In the genomic region with DNA sequence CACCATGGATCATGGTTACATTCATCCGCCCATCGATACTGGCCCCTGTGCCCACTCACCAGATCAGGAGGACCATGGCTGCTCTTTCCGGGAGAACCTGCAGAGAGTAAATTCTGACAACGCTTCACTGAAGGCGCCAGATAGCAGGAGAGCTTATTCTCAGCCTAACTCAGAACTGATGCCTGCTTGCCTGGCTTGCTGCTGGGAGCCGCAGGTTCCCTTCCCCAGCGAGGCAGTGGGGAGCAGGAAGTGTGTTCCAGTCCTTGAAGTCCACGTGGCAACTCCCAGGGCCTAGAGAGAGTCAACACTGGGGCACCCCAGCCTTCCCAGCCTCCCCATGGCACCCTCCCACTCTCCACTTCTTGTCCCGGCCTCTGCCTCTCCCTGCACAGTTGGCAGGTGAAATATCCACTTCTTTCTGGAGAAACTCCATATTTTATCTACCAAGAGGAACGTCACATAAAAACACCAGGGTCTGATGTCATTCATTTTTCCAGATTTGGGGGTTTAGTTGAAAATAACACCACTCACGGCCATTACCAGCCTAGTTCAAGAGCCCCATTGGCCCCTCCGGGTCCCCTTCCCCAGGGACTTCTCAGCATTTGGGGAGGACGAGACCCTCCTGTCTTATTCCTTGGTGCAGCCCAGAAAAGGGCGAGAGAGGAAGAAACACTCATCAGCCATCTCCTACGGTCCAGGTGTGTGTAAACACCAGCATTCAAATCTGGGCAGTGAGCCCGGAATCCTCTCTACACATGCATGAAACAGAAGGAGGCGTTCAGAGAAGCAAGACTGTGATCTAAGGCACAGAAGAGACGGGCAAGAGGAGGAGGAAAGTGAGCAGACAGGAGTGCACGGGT, we compare ENCODE assay signal across 14 cellular contexts. TPM values are rescaled to one million over a fixed set of nuclear protein-coding genes. Genes with fewer than 3 reads are reported as not detected.
A peak's percentile ranks its signal among the peaks of the same experiment; 100 is the strongest.
DNase-seq lines count a peak whose midpoint lies in the region; ATAC-seq and TF ChIP-seq lines count a peak whose summit lies in the region.
"Had no signal": no experiment of that assay in that cellular context is flagged by ENCODE, and none has a peak within 500 bp of the region (broad histone marks: within the 10 kb centered on the region; RNA-seq: fewer than 3 reads in every experiment).

No MANE protein-coding gene starts in this region.

- H3K27ac Mint-ChIP-seq in endothelial cell (ENCODE audit: unreplicated experiment): no peak overlapping the region
- H3K27ac Mint-ChIP-seq: effector memory CD8-positive, alpha-beta T cell had no signal

- peak overlapping the region; percentile 35 for H3K4me3 Mint-ChIP-seq in endothelial cell (ENCODE audit: unreplicated experiment)
- H3K4me3 Mint-ChIP-seq: effector memory CD8-positive, alpha-beta T cell had no signal

- TF ChIP-seq CTCF in endothelial cell (IDR thresholded peaks at IDR 0.05; ENCODE audit: unreplicated experiment): no peak
- no peak for TF ChIP-seq CTCF in omental fat pad (IDR thresholded peaks at IDR 0.05)

- ATAC-seq in omental fat pad (ENCODE audit: low FRiP score): no peak
- ATAC-seq: effector memory CD8-positive, alpha-beta T cell; Right ventricle myocardium inferior had no signal

- peak; percentile 29 for DNase-seq in HT1080 (ENCODE audit: low read depth)
- DNase-seq in NCI-H2196 (lab: John Stamatoyannopoulos, UW; ENCODE audit: unreplicated experiment): peak; percentile 89
- DNase-seq in endothelial cell (ENCODE audit: low spot score): no peak
- peak; percentile 23 for DNase-seq in omental fat pad (ENCODE audit: low spot score)
- no peak for DNase-seq in activated T-cell treated with anti-CD3 and anti-CD28 coated beads, Interleukin-2, amount 50 U/mL, for 1 hour
- no peak for DNase-seq in activated CD4-positive, CD25-positive, alpha-beta regulatory T cell treated with anti-CD3 and anti-CD28 coated beads, Interleukin-2, amount 50 U/mL, for 72 hours
- no peak for DNase-seq in central memory CD4-positive, alpha-beta T cell
- no peak for DNase-seq in activated gamma-delta T cell (lab: John Stamatoyannopoulos, UW)
- DNase-seq: adrenal gland; effector memory CD8-positive, alpha-beta T cell; glutamatergic neuron had no signal

- H3K9me3 Mint-ChIP-seq in endothelial cell (ENCODE audit: unreplicated experiment): no peaks in the 10 kb centered on the region
- H3K9me3 Mint-ChIP-seq: effector memory CD8-positive, alpha-beta T cell had no signal

- peaks cover 7% of the 10 kb centered on the region for H3K36me3 Mint-ChIP-seq in endothelial cell (ENCODE audit: low read depth, unreplicated experiment)

- H3K4me1 Mint-ChIP-seq in endothelial cell (ENCODE audit: unreplicated experiment): peaks cover 25% of the 10 kb centered on the region

- peaks cover 18% of the 10 kb centered on the region for H3K27me3 Mint-ChIP-seq in endothelial cell (ENCODE audit: unreplicated experiment)

RNA-seq across cellular contexts. Expression of gene TUBB6, which starts 3.5 kb away (rescaled TPM):
- total RNA-seq in HT1080 (2014; rRNA removed; shearing (Covaris generic)): 752 and 866 TPM in 2 replicates
- 446 and 561 TPM in 2 replicates for polyA plus RNA-seq in HT1080 (2015; cell fraction: cytosol; rRNA removed)
- polyA plus RNA-seq in HT1080 (2015; cell fraction: nucleus; rRNA removed): 439 and 449 TPM in 2 replicates
- total RNA-seq in endothelial cell (ENCODE audit: unreplicated experiment) (301 TPM), omental fat pad (100 to 1,000 TPM; 316 to 921 (median 720) TPM)

RNA-seq across cellular contexts. Expression of gene CIDEA, which starts 50.4 kb away (rescaled TPM):
- total RNA-seq in HT1080 (2014; rRNA removed; shearing (Covaris generic)): not detected in 2 replicates
- polyA plus RNA-seq in HT1080 (2015; cell fraction: cytosol; rRNA removed): not detected in 2 replicates
- polyA plus RNA-seq in HT1080 (2015; cell fraction: nucleus; rRNA removed): not detected in 2 replicates
- 0.97 TPM for total RNA-seq in endothelial cell (ENCODE audit: unreplicated experiment)
- 100 to 1,000 TPM; 132 to 584 (median 435) TPM for total RNA-seq in omental fat pad
- total RNA-seq: NCI-H460, ovary had no signal

Comparison
In these comparisons a context has a peak if more than half of its experiments do, and no peak if none do; other contexts are left out.
1. DNase-seq: peak in HT1080 (single experiment), NCI-H2196 (single experiment) and omental fat pad (single experiment); none in endothelial cell (single experiment), activated T-cell treated with anti-CD3 and anti-CD28 coated beads, Interleukin-2, amount 50 U/mL, for 1 hour (single experiment), activated CD4-positive, CD25-positive, alpha-beta regulatory T cell treated with anti-CD3 and anti-CD28 coated beads, Interleukin-2, amount 50 U/mL, for 72 hours (single experiment), central memory CD4-positive, alpha-beta T cell (single experiment) and activated gamma-delta T cell (single experiment).
2. RNA of gene CIDEA, which starts 50.4 kb away (total RNA-seq): 132 to 584 TPM in omental fat pad; 0.97 TPM in endothelial cell (single experiment) and not detected in HT1080; every median in the first group is over 10 times any median in the second.